In genomic region chr10:27611209-27611608, GRCh38 we compare ENCODE assay signal across 19 cellular contexts.
A peak's percentile ranks its signal among the peaks of the same experiment; 100 is the strongest.
DNase-seq lines count a peak whose midpoint lies in the region; ATAC-seq and TF ChIP-seq lines count a peak whose summit lies in the region.
"Had no signal": no experiment of that assay in that cellular context is flagged by ENCODE, and none has a peak within 500 bp of the region (broad histone marks: within the 10 kb centered on the region; RNA-seq: fewer than 3 reads in every experiment).

No MANE protein-coding gene starts in this region.

- no peaks in the 10 kb centered on the region for H3K36me3 ChIP-seq in gastroesophageal sphincter
- H3K36me3 ChIP-seq: colonic mucosa, heart left ventricle had no signal

- no peak for TF ChIP-seq POLR2A in gastroesophageal sphincter (IDR thresholded peaks at IDR 0.05)

- H3K27me3 ChIP-seq in gastroesophageal sphincter, result no peaks in the 10 kb centered on the region
- H3K27me3 ChIP-seq: colonic mucosa, heart left ventricle had no signal

- H3K27ac ChIP-seq in gastroesophageal sphincter, result no peak overlapping the region
- H3K27ac ChIP-seq: colonic mucosa, heart left ventricle, HL-60 had no signal

- TF ChIP-seq EP300 in gastroesophageal sphincter (IDR thresholded peaks at IDR 0.05), result no peak

- H3K4me1 ChIP-seq in gastroesophageal sphincter, result peaks cover 0 to 9% (median 0%) of the 10 kb centered on the region in 3 donors
- H3K4me1 ChIP-seq: heart left ventricle had no signal

- no peak overlapping the region for H3K4me3 ChIP-seq in gastroesophageal sphincter
- H3K4me3 ChIP-seq: colonic mucosa, heart left ventricle had no signal

- TF ChIP-seq CTCF in gastroesophageal sphincter (IDR thresholded peaks at IDR 0.05), result no peak

- no peaks in the 10 kb centered on the region for H3K9me3 ChIP-seq in gastroesophageal sphincter
- H3K9me3 ChIP-seq: colonic mucosa, heart left ventricle had no signal

- ATAC-seq in gastroesophageal sphincter, result peak; percentile 50
- ATAC-seq in GM19023 (IDR thresholded peaks at IDR 0.05; ENCODE audit: unreplicated experiment), result no peak
- ATAC-seq: natural killer cell treated with Interleukin-12 subunit alpha and Interleukin-12 subunit beta and Interleukin-15 and Interleukin-18, amount 100 ng/mL, for 72 hours; stimulated activated naive CD8-positive, alpha-beta T cell treated with anti-CD3 and anti-CD28 coated beads, Interleukin-15, Interleukin-2, amounts not matched to agents 100 U/mL and 50 U/mL, for 24 hours had no signal

- peak; percentile 67 for DNase-seq in A172 (ENCODE audit: low spot score)
- peak; percentile 77 for DNase-seq in EL
- DNase-seq in RKO (ENCODE audit: low spot score), result peak; percentile 40
- no peak for DNase-seq in iPS-NIHi11 (ENCODE audit: low spot score)
- DNase-seq in NCI-H69 (lab: John Stamatoyannopoulos, UW), result no peak
- no peak for DNase-seq in islet precursor cell
- DNase-seq: activated CD8-positive, alpha-beta memory T cell treated with anti-CD3 and anti-CD28 coated beads, Interleukin-2, amount 50 U/mL, for 48 hours; activated gamma-delta T cell treated with Interleukin-2 at 50 U/mL for 16 hours; colonic mucosa; GOT3; heart left ventricle; KBM-7; NCI-H1105; NCI-H2171; stimulated activated naive CD8-positive, alpha-beta T cell treated with anti-CD3 and anti-CD28 coated beads, Interleukin-15, Interleukin-2, amounts not matched to agents 100 U/mL and 50 U/mL, for 24 hours had no signal

- 34 to 40% methylated on average over 3 of the region's 3 CpGs for WGBS in gastroesophageal sphincter (ENCODE audit: low coverage in 1 of 2), 2 donors

Comparison
In these comparisons a context has a peak if more than half of its experiments do, and no peak if none do; other contexts are left out.
1. DNase-seq: peak in A172 (single experiment), EL (single experiment) and RKO (single experiment); none in iPS-NIHi11 (single experiment), NCI-H69 (single experiment) and islet precursor cell (single experiment).